ENCODE assay signal across 16 cellular contexts in genomic region chr2:240797500-240797895, GRCh38. TPM values are rescaled to one million over a fixed set of nuclear protein-coding genes. Genes with fewer than 3 reads are reported as not detected.
DNase-seq lines count a peak whose midpoint lies in the region; ATAC-seq and TF ChIP-seq lines count a peak whose summit lies in the region.
"Had no signal": no experiment of that assay in that cellular context is flagged by ENCODE, and none has a peak within 500 bp of the region (broad histone marks: within the 10 kb centered on the region; RNA-seq: fewer than 3 reads in every experiment).

No MANE protein-coding gene starts in this region.

- intact Hi-C loops in left ventricle myocardium superior (cut with micrococcal nuclease) = no loop called here

- H4K20me1 ChIP-seq in BLaER1 treated with 17β-estradiol and CSF1 and Interleukin-3, amounts not matched to agents 10 nM and 100 nM = peaks cover 0 to 10% (median 0%) of the 10 kb centered on the region in 11 experiments; a peak in 1 of 22 replicates
- H4K20me1 ChIP-seq in neural progenitor cell (ENCODE audit: low read depth) = peaks cover 22% of the 10 kb centered on the region

- H3K4me1 ChIP-seq in BE2C = no peaks in the 10 kb centered on the region
- peaks cover 0 to 37% (median 27%) of the 10 kb centered on the region in 10 experiments; a peak in 16 of 20 replicates for H3K4me1 ChIP-seq in BLaER1 treated with 17β-estradiol and CSF1 and Interleukin-3, amounts not matched to agents 10 nM and 100 nM
- H3K4me1 ChIP-seq in neural progenitor cell = peaks cover 10% of the 10 kb centered on the region

- peak overlapping the region in 2 of 11 experiments; percentile 6 to 14; a peak in 2 of 22 replicates for H3K9ac ChIP-seq in BLaER1 treated with 17β-estradiol and CSF1 and Interleukin-3, amounts not matched to agents 10 nM and 100 nM
- H3K9ac ChIP-seq in neural progenitor cell = no peak overlapping the region

- H3K79me2 ChIP-seq in neural progenitor cell (ENCODE audit: low read depth) = peaks cover 44% of the 10 kb centered on the region

- DNase-seq in BE2C (peak; percentile 3), left ventricle myocardium superior (peak; percentile 18), neural progenitor cell (ENCODE audit: low spot score) (no peak), DMS53 treated with DMSO at 0.1 percent for 48 hours (lab: John Stamatoyannopoulos, UW; ENCODE audit: unreplicated experiment) (no peak), activated T-cell treated with anti-CD3 and anti-CD28 coated beads for 4 hours (no peak)
- no peak for DNase-seq in stimulated activated naive CD8-positive, alpha-beta T cell treated with anti-CD3 and anti-CD28 coated beads, Interleukin-15, amount 100 ng/mL, for 72 hours
- DNase-seq: HCEC 1CT, IMR-90, Kasumi-1, NCI-H1930, NCI-H2171, NCI-H446 treated with DMSO at 0.1 percent for 48 hours, NCI-H748 treated with DMSO at 0.1 percent for 48 hours had no signal

- H3K9me3 ChIP-seq in BE2C = no peaks in the 10 kb centered on the region
- H3K9me3 ChIP-seq in BLaER1 treated with 17β-estradiol and CSF1 and Interleukin-3, amounts not matched to agents 10 nM and 100 nM (replicated peaks in 1 of 11) = peaks cover 0 to 18% (median 9%) of the 10 kb centered on the region in 11 experiments; a peak in 17 of 22 replicates
- H3K9me3 ChIP-seq in neural progenitor cell (ENCODE audit: low read depth) = no peaks in the 10 kb centered on the region

- H3K27ac ChIP-seq in BLaER1 treated with 17β-estradiol and CSF1 and Interleukin-3, amounts not matched to agents 10 nM and 100 nM = peak overlapping the region in 2 of 11 experiments; percentile 14 to 49; a peak in 3 of 22 replicates
- no peak overlapping the region for H3K27ac ChIP-seq in neural progenitor cell

- H3K27me3 Mint-ChIP-seq in neural progenitor cell (ENCODE audit: insufficient read depth, low read depth) = peaks cover 4% of the 10 kb centered on the region
- H3K27me3 Mint-ChIP-seq in stimulated activated naive CD8-positive, alpha-beta T cell treated with anti-CD3 and anti-CD28 coated beads, Interleukin-15, amount 100 ng/mL, for 72 hours = peaks cover 66% of the 10 kb centered on the region

- H3K4me3 ChIP-seq in BE2C (ENCODE audit: low read depth, low read length) = no peak overlapping the region
- no peak overlapping the region for H3K4me3 ChIP-seq in BLaER1 treated with 17β-estradiol and CSF1 and Interleukin-3, amounts not matched to agents 10 nM and 100 nM
- no peak overlapping the region for H3K4me3 ChIP-seq in neural progenitor cell

- H3K27ac Mint-ChIP-seq in neural progenitor cell = peak overlapping the region; percentile 25
- no peak overlapping the region for H3K27ac Mint-ChIP-seq in stimulated activated naive CD8-positive, alpha-beta T cell treated with anti-CD3 and anti-CD28 coated beads, Interleukin-15, amount 100 ng/mL, for 72 hours

- peak overlapping the region in 9 of 11 experiments; percentile 24 to 79 (median 67); a peak in 17 of 22 replicates for H3K4me2 ChIP-seq in BLaER1 treated with 17β-estradiol and CSF1 and Interleukin-3, amounts not matched to agents 10 nM and 100 nM
- H3K4me2 ChIP-seq in neural progenitor cell = no peak overlapping the region

- H3F3A ChIP-seq in neural progenitor cell (ENCODE audit: low read depth) = no peaks in the 10 kb centered on the region

- H2AFZ ChIP-seq in neural progenitor cell (replicated peaks) = no peak overlapping the region

- H3K27me3 ChIP-seq in BE2C (no peaks in the 10 kb centered on the region), neural progenitor cell (no peaks in the 10 kb centered on the region)
- H3K27me3 ChIP-seq in BLaER1 treated with 17β-estradiol and CSF1 and Interleukin-3, amounts not matched to agents 10 nM and 100 nM = 0 out of 22 replicates have a peak, but pooled peaks cover 0 to 3% (median 0%) of the 10 kb centered on the region in 11 experiments

- no peak for TF ChIP-seq CTCF in BE2C (IDR thresholded peaks at IDR 0.05; ENCODE audit: low read depth, low read length)
- no peak for TF ChIP-seq CTCF in neural progenitor cell (IDR thresholded peaks at IDR 0.05)

- H3K4me3 Mint-ChIP-seq in neural progenitor cell = no peak overlapping the region
- no peak overlapping the region for H3K4me3 Mint-ChIP-seq in stimulated activated naive CD8-positive, alpha-beta T cell treated with anti-CD3 and anti-CD28 coated beads, Interleukin-15, amount 100 ng/mL, for 72 hours

- H3K36me3 Mint-ChIP-seq in neural progenitor cell = peaks cover 7% of the 10 kb centered on the region

- H3K4me1 Mint-ChIP-seq in neural progenitor cell = peaks cover 28% of the 10 kb centered on the region
- H3K4me1 Mint-ChIP-seq in stimulated activated naive CD8-positive, alpha-beta T cell treated with anti-CD3 and anti-CD28 coated beads, Interleukin-15, amount 100 ng/mL, for 72 hours = no peaks in the 10 kb centered on the region

- H3K36me3 ChIP-seq in BE2C (peaks cover 5% of the 10 kb centered on the region), neural progenitor cell (peaks cover 9% of the 10 kb centered on the region)
- no peaks in the 10 kb centered on the region for H3K36me3 ChIP-seq in BLaER1 treated with 17β-estradiol and CSF1 and Interleukin-3, amounts not matched to agents 10 nM and 100 nM

- ATAC-seq in left ventricle myocardium superior (no peak), GM18873 (IDR thresholded peaks at IDR 0.05; ENCODE audit: low FRiP score, unreplicated experiment) (no peak)
- ATAC-seq in stimulated activated naive CD8-positive, alpha-beta T cell treated with anti-CD3 and anti-CD28 coated beads, Interleukin-15, amount 100 ng/mL, for 72 hours = no peak

- H3K9me3 Mint-ChIP-seq in neural progenitor cell = peaks cover 5% of the 10 kb centered on the region
- H3K9me3 Mint-ChIP-seq in stimulated activated naive CD8-positive, alpha-beta T cell treated with anti-CD3 and anti-CD28 coated beads, Interleukin-15, amount 100 ng/mL, for 72 hours = no peaks in the 10 kb centered on the region

RNA-seq across cellular contexts. Expression of gene KIF1A, which starts 22.5 kb away (rescaled TPM):
- polyA plus RNA-seq in BE2C (2012; ENCODE audit: insufficient read depth, insufficient read length, low read depth) = 158 TPM
- total RNA-seq in left ventricle myocardium superior (1.6 TPM), neural progenitor cell (ENCODE audit: low replicate concordance) (29.9 and 41.1 TPM in 2 replicates)
- total RNA-seq: HT-29 had no signal
- polyA plus RNA-seq: IMR-90 had no signal

Comparison
In these comparisons a context has a peak if more than half of its experiments do, and no peak if none do; other contexts are left out.
1. DNase-seq: peak in BE2C (single experiment) and left ventricle myocardium superior (single experiment); none in neural progenitor cell (single experiment), stimulated activated naive CD8-positive, alpha-beta T cell treated with anti-CD3 and anti-CD28 coated beads, Interleukin-15, amount 100 ng/mL, for 72 hours (0 of 2), DMS53 treated with DMSO at 0.1 percent for 48 hours (single experiment) and activated T-cell treated with anti-CD3 and anti-CD28 coated beads for 4 hours (single experiment).
2. RNA of gene KIF1A, which starts 22.5 kb away (total RNA-seq): 29.9 to 41.1 TPM in neural progenitor cell; 1.6 TPM in left ventricle myocardium superior (single experiment); every median in the first group is over 10 times any median in the second.